ENCODE assay signal across 1 cellular context in genomic region chr2:177264539-177265385, GRCh38.
TF ChIP-seq lines count a peak whose summit lies in the region.

TSS of gene NFE2L2 (minus strand) at chr2:177264727. CDS start at chr2:177264576, 151 bp downstream.

TF ChIP-seq in SK-N-SH, 30 proteins besides CTCF, POLR2A, EP300 and RAD21 (continued from another document):
- peak; percentile 36; the same call in 1 of the 2 replicates for TF ChIP-seq SIN3A (IDR thresholded peaks at IDR 0.05; ENCODE audit: borderline replicate concordance, low read depth, low read length)
- TF ChIP-seq MXI1 (IDR thresholded peaks at IDR 0.05; ENCODE audit: low read depth, low read length): peak; percentile 82; the same call in 1 of the 2 replicates
- no peak; the same call in none of the 2 replicates for TF ChIP-seq POLR2AphosphoS5 (IDR thresholded peaks at IDR 0.05; ENCODE audit: low read depth, low read length)
- TF ChIP-seq NFIC (IDR thresholded peaks at IDR 0.05; ENCODE audit: borderline replicate concordance): no peak; the same call in 1 of the 2 replicates
- TF ChIP-seq REST (IDR thresholded peaks at IDR 0.05; ENCODE audit: low read depth, low read length): peak; percentile 74
- TF ChIP-seq GATA2 (CRISPR knock-in tag; IDR thresholded peaks at IDR 0.05): no peak
- TF ChIP-seq USF2 (IDR thresholded peaks at IDR 0.05; ENCODE audit: borderline replicate concordance, low read depth, low read length): no peak
- TF ChIP-seq PBX3 (IDR thresholded peaks at IDR 0.05): peak; percentile 34
- no peak for TF ChIP-seq FOSL2 (IDR thresholded peaks at IDR 0.05; ENCODE audit: borderline replicate concordance, low read depth)
- no peak for TF ChIP-seq RCOR1 (IDR thresholded peaks at IDR 0.05; ENCODE audit: low read length)
- peak; percentile 23; the same call in 1 of the 2 replicates for TF ChIP-seq ELF1 (IDR thresholded peaks at IDR 0.05)
- peak; percentile 69 for TF ChIP-seq CHD2 (IDR thresholded peaks at IDR 0.05; ENCODE audit: low read length, partially characterized antibody)
- TF ChIP-seq FOXJ3 (CRISPR knock-in tag; IDR thresholded peaks at IDR 0.05): no peak; the same call in 1 of the 2 replicates
- TF ChIP-seq MAX (IDR thresholded peaks at IDR 0.05; ENCODE audit: low read depth): peak; percentile 50; the same call in 1 of the 2 replicates
- no peak for TF ChIP-seq MEF2A (IDR thresholded peaks at IDR 0.05; ENCODE audit: borderline replicate concordance, low read depth)
- no peak for TF ChIP-seq SMC3 (IDR thresholded peaks at IDR 0.05; ENCODE audit: low read depth, low read length)
- peak; percentile 42; the same call in 1 of the 2 replicates for TF ChIP-seq GABPA (IDR thresholded peaks at IDR 0.05; ENCODE audit: low read depth)
- peak; percentile 19 for TF ChIP-seq NRF1 (IDR thresholded peaks at IDR 0.05; ENCODE audit: low read depth, low read length)
- no peak for TF ChIP-seq TEAD4 (IDR thresholded peaks at IDR 0.05; ENCODE audit: borderline replicate concordance, insufficient read depth)
- TF ChIP-seq EZH2phosphoT487 (IDR thresholded peaks at IDR 0.05; ENCODE audit: borderline replicate concordance, low read depth): no peak
